Comparison of ENCODE assay signal across 22 cellular contexts in the genomic region with DNA sequence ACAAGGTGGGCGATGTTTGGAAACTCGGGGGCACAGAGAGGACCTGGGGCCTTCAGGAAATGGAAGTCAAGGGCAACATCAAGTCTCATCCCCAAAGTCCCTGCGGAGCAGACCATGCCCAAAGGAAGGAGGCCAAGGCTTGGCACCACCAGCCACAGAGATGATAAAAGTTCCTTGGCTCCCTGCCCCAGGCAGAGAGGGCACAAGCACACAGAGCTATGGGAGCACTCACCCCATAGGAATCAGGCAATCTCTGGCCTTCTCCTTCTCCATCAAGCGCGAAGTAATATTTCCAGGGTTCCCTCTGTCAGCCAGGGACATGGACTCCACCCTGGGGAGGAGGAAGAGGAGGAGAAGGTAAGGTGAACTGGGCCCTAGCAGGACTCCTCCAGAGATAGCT. TPM values are rescaled to one million over a fixed set of nuclear protein-coding genes. Genes with fewer than 3 reads are reported as not detected.
DNase-seq lines count a peak whose midpoint lies in the region; ATAC-seq and TF ChIP-seq lines count a peak whose summit lies in the region.
"Had no signal": no experiment of that assay in that cellular context is flagged by ENCODE, and none has a peak within 500 bp of the region (broad histone marks: within the 10 kb centered on the region; RNA-seq: fewer than 3 reads in every experiment).

No MANE protein-coding gene starts in this region.

- no peak overlapping the region for H4K91ac ChIP-seq in neuronal stem cell (ENCODE audit: low read depth, low read length, poor library complexity)

- H2BK12ac ChIP-seq in neuronal stem cell (ENCODE audit: low read length): no peak overlapping the region

- no peak overlapping the region for H3K14ac ChIP-seq in neuronal stem cell (ENCODE audit: low read length)

- H3K9me2 ChIP-seq in PC-3 (replicated peaks; ENCODE audit: low read length): no peaks in the 10 kb centered on the region

- no peak overlapping the region for H4K8ac ChIP-seq in neuronal stem cell (ENCODE audit: low read depth, low read length)

- H3K79me1 ChIP-seq in neuronal stem cell (ENCODE audit: low read depth, low read length): no peaks in the 10 kb centered on the region

- POLR2A ChIA-PET in PC-3 (lab: Charles Lee; ENCODE audit: unreplicated experiment): no interaction called here

- ATAC-seq in activated T-cell treated with anti-CD3 and anti-CD28 coated beads, Interleukin-2, amount 50 U/mL, for 4 hours: no peak
- no peak for ATAC-seq in PC-3
- ATAC-seq in GM21737 (IDR thresholded peaks at IDR 0.05; ENCODE audit: unreplicated experiment): no peak
- ATAC-seq: body of pancreas, gastrocnemius medialis, GM23338, natural killer cell had no signal

- no peak overlapping the region for H3K9ac ChIP-seq in neuronal stem cell (ENCODE audit: low read depth, low read length, poor library complexity)
- H3K9ac ChIP-seq in PC-3 (ENCODE audit: low read length): no peak overlapping the region

- TF ChIP-seq CTCF in left ventricle myocardium inferior (IDR thresholded peaks at IDR 0.05; ENCODE audit: borderline replicate concordance) (no peak), type B pancreatic cell (conservative IDR thresholded peaks at IDR 0.05) (no peak), PC-3 (conservative IDR thresholded peaks at IDR 0.05; ENCODE audit: low read depth, low read length) (no peak)

- H3K4me1 ChIP-seq in left ventricle myocardium inferior (peaks cover 71% of the 10 kb centered on the region), neuronal stem cell (ENCODE audit: control insufficient read depth in 2 of 2, insufficient read depth in 1 of 2, low read depth in 1 of 2, low read length in 2 of 2) (no peaks in the 10 kb centered on the region), PC-3 (ENCODE audit: insufficient read depth, low read length) (peaks cover 44% of the 10 kb centered on the region)
- H3K4me1 ChIP-seq: gastrocnemius medialis had no signal

- H3K27me3 ChIP-seq in left ventricle myocardium inferior (ENCODE audit: low read depth) (no peaks in the 10 kb centered on the region), neuronal stem cell (ENCODE audit: control insufficient read depth in 3 of 3, insufficient read depth in 3 of 3, low read depth in 1 of 3, low read length in 3 of 3) (no peaks in the 10 kb centered on the region), PC-3 (ENCODE audit: low read length) (no peaks in the 10 kb centered on the region)
- H3K27me3 ChIP-seq: body of pancreas, esophagus muscularis mucosa, gastrocnemius medialis had no signal

- H3K79me2 ChIP-seq in PC-3 (ENCODE audit: low read length): peaks cover 37% of the 10 kb centered on the region

- no TSS peak for BruUV-seq in PC-3 (replicated peaks; lab: Mats Ljungman, UMichigan)

- no peak overlapping the region for H3K27ac Mint-ChIP-seq in type B pancreatic cell
- H3K27ac Mint-ChIP-seq: activated B cell treated with CpG ODN at 0.5 μM for 24 hours; activated CD4-positive, alpha-beta memory T cell treated with anti-CD3 and anti-CD28 coated beads, Interleukin-2, amount 10 ng/mL, durations not matched to agents 7 days and 5 days; GM23338 had no signal

- peaks cover 99% of the 10 kb centered on the region for H3K36me3 ChIP-seq in left ventricle myocardium inferior
- peaks cover 53 to 97% of the 10 kb centered on the region in 2 donors for H3K36me3 ChIP-seq in neuronal stem cell (replicated peaks in 1 of 2; ENCODE audit: control insufficient read depth in 2 of 2, insufficient read depth in 2 of 2, low read length in 2 of 2)
- peaks cover 77% of the 10 kb centered on the region for H3K36me3 ChIP-seq in PC-3 (ENCODE audit: low read depth, low read length)

- no peak overlapping the region for H3K4me2 ChIP-seq in neuronal stem cell (ENCODE audit: insufficient read depth, low read length, poor library complexity, severe bottlenecking)
- no peak overlapping the region for H3K4me2 ChIP-seq in PC-3 (ENCODE audit: low read length)
- H3K4me2 ChIP-seq: GM23338 had no signal

- H3K18ac ChIP-seq in neuronal stem cell (ENCODE audit: low read length): no peak overlapping the region

- no peaks in the 10 kb centered on the region for H3K27me3 Mint-ChIP-seq in activated T-cell treated with anti-CD3 and anti-CD28 coated beads, Interleukin-2, amount 50 U/mL, for 4 hours (ENCODE audit: low read depth)
- H3K27me3 Mint-ChIP-seq in type B pancreatic cell: no peaks in the 10 kb centered on the region
- H3K27me3 Mint-ChIP-seq: activated B cell treated with CpG ODN at 0.5 μM for 24 hours; activated CD4-positive, alpha-beta memory T cell treated with anti-CD3 and anti-CD28 coated beads, Interleukin-2, amount 10 ng/mL, durations not matched to agents 7 days and 5 days had no signal

- no peak overlapping the region for H3K4me3 ChIP-seq in left ventricle myocardium inferior
- peak overlapping the region in 1 of 2 donors; percentile 10 for H3K4me3 ChIP-seq in neuronal stem cell (ENCODE audit: low read length in 2 of 2)
- H3K4me3 ChIP-seq in PC-3 (ENCODE audit: low read length): no peak overlapping the region
- H3K4me3 ChIP-seq: body of pancreas, esophagus muscularis mucosa, gastrocnemius medialis, GM23338, thoracic aorta had no signal

- no peak overlapping the region for H2BK15ac ChIP-seq in neuronal stem cell (ENCODE audit: low read length)

- no peaks in the 10 kb centered on the region for H3K9me3 Mint-ChIP-seq in activated T-cell treated with anti-CD3 and anti-CD28 coated beads, Interleukin-2, amount 50 U/mL, for 4 hours
- no peaks in the 10 kb centered on the region for H3K9me3 Mint-ChIP-seq in type B pancreatic cell
- H3K9me3 Mint-ChIP-seq: activated B cell treated with CpG ODN at 0.5 μM for 24 hours; activated CD4-positive, alpha-beta memory T cell treated with anti-CD3 and anti-CD28 coated beads, Interleukin-2, amount 10 ng/mL, durations not matched to agents 7 days and 5 days; GM23338; natural killer cell had no signal

- H3K36me3 Mint-ChIP-seq in activated T-cell treated with anti-CD3 and anti-CD28 coated beads, Interleukin-2, amount 50 U/mL, for 4 hours (ENCODE audit: insufficient read depth): peaks cover 27% of the 10 kb centered on the region
- peaks cover 30% of the 10 kb centered on the region for H3K36me3 Mint-ChIP-seq in type B pancreatic cell

- no CpG with 5 or more reads among the region's 5 CpGs for WGBS in neuronal stem cell (ENCODE audit: extremely low coverage in 2 of 2, insufficient read length in 2 of 2, insufficient replicate concordance in 1 of 2), 2 donors

- H3F3A ChIP-seq in PC-3 (ENCODE audit: low read length, unreplicated experiment): peaks cover 7% of the 10 kb centered on the region

- CTCF ChIA-PET in PC-3 (lab: Charles Lee): no interaction called here

- H2AFZ ChIP-seq in neuronal stem cell (ENCODE audit: low read length) (no peak overlapping the region), PC-3 (ENCODE audit: low read length) (no peak overlapping the region)
- H2AFZ ChIP-seq: GM23338 had no signal

- H3K27ac ChIP-seq in left ventricle myocardium inferior (replicated peaks) (peak overlapping the region; percentile 68), neuronal stem cell (replicated peaks; ENCODE audit: low read length) (no peak overlapping the region), PC-3 (ENCODE audit: low read length) (no peak overlapping the region)
- H3K27ac ChIP-seq: body of pancreas, esophagus muscularis mucosa, gastrocnemius medialis, thoracic aorta had no signal

- no peak overlapping the region for H3K4me3 Mint-ChIP-seq in activated T-cell treated with anti-CD3 and anti-CD28 coated beads, Interleukin-2, amount 50 U/mL, for 4 hours
- H3K4me3 Mint-ChIP-seq in type B pancreatic cell: no peak overlapping the region
- H3K4me3 Mint-ChIP-seq: activated B cell treated with CpG ODN at 0.5 μM for 24 hours; activated CD4-positive, alpha-beta memory T cell treated with anti-CD3 and anti-CD28 coated beads, Interleukin-2, amount 10 ng/mL, durations not matched to agents 7 days and 5 days; GM23338; natural killer cell had no signal

- no peak overlapping the region for H2AK5ac ChIP-seq in neuronal stem cell (ENCODE audit: low read depth, low read length)

- H4K20me1 ChIP-seq in PC-3 (ENCODE audit: low read length): no peaks in the 10 kb centered on the region

- no peak overlapping the region for H3K23ac ChIP-seq in neuronal stem cell (ENCODE audit: low read depth, low read length, poor library complexity)

- peak overlapping the region; percentile 10 for H2BK5ac ChIP-seq in neuronal stem cell (ENCODE audit: low read length)

- peak; percentile 9 for DNase-seq in activated T-cell treated with anti-CD3 and anti-CD28 coated beads, Interleukin-2, amount 50 U/mL, for 1 hour
- DNase-seq in activated T-cell treated with anti-CD3 and anti-CD28 coated beads, Interleukin-2, amount 50 U/mL, for 4 hours: no peak
- no peak for DNase-seq in left ventricle myocardium inferior
- no peak for DNase-seq in neuronal stem cell (ENCODE audit: low spot score)
- DNase-seq in type B pancreatic cell (ENCODE audit: extremely low spot score, unreplicated experiment): peak; percentile 27
- no peak for DNase-seq in PC-3
- DNase-seq in SKM-1 (lab: John Stamatoyannopoulos, UW; ENCODE audit: unreplicated experiment): no peak
- DNase-seq: activated B cell treated with CpG ODN at 0.5 μM for 24 hours; activated CD4-positive, alpha-beta memory T cell treated with anti-CD3 and anti-CD28 coated beads, Interleukin-2, amount 10 ng/mL, durations not matched to agents 7 days and 5 days; AML-193; gastrocnemius medialis; mesendoderm; natural killer cell; NCI-H1048; NCI-H187; NCI-H69; T1000 had no signal

- intact Hi-C loops in left ventricle myocardium inferior (cut with micrococcal nuclease) (no loop called here), PC-3 (cut with micrococcal nuclease) (no loop called here)

- no peak overlapping the region for H3K4ac ChIP-seq in neuronal stem cell (ENCODE audit: low read length)

- H3K9me3 ChIP-seq in left ventricle myocardium inferior (replicated peaks) (no peaks in the 10 kb centered on the region), neuronal stem cell (replicated peaks in 1 of 2; ENCODE audit: control insufficient read depth in 2 of 2, insufficient read depth in 1 of 2, low read depth in 1 of 2, low read length in 2 of 2) (peaks cover 0 to 2% of the 10 kb centered on the region in 2 donors), PC-3 (ENCODE audit: low read length) (no peaks in the 10 kb centered on the region)
- H3K9me3 ChIP-seq: body of pancreas, esophagus muscularis mucosa, gastrocnemius medialis, thoracic aorta had no signal

- H2BK120ac ChIP-seq in neuronal stem cell (ENCODE audit: low read depth, low read length): no peak overlapping the region

- peaks cover 8% of the 10 kb centered on the region for H3K4me1 Mint-ChIP-seq in activated T-cell treated with anti-CD3 and anti-CD28 coated beads, Interleukin-2, amount 50 U/mL, for 4 hours (ENCODE audit: low read depth)
- peaks cover 10% of the 10 kb centered on the region for H3K4me1 Mint-ChIP-seq in type B pancreatic cell (ENCODE audit: unreplicated experiment)
- H3K4me1 Mint-ChIP-seq: GM23338 had no signal

RNA-seq across cellular contexts. Expression of gene ACAA1, which starts 7.9 kb away (rescaled TPM):
- total RNA-seq in activated T-cell treated with anti-CD3 and anti-CD28 coated beads, Interleukin-2, amount 50 U/mL, for 4 hours: 10 to 100 TPM; 49.6 to 62.0 (median 60.0) TPM
- total RNA-seq in left ventricle myocardium inferior (120 TPM), type B pancreatic cell (ENCODE audit: low replicate concordance) (81.2 and 118 TPM in 2 replicates), PC-3 (2014; rRNA removed) (76.4 and 94.5 TPM in 2 replicates)
- polyA plus RNA-seq in neuronal stem cell (2013, experiment 1 of 2): 11.6 TPM
- 11.5 TPM for polyA plus RNA-seq in neuronal stem cell (2013, experiment 2 of 2)

RNA-seq across cellular contexts. Expression of gene MYD88, which starts 9.4 kb away (rescaled TPM):
- 10 to 100 TPM; 35.7 to 45.1 (median 37.7) TPM for total RNA-seq in activated T-cell treated with anti-CD3 and anti-CD28 coated beads, Interleukin-2, amount 50 U/mL, for 4 hours
- total RNA-seq in left ventricle myocardium inferior: 6.9 TPM
- polyA plus RNA-seq in neuronal stem cell (2013, experiment 1 of 2): 20.8 TPM
- polyA plus RNA-seq in neuronal stem cell (2013, experiment 2 of 2): 20.5 TPM
- 31.1 and 55.6 TPM in 2 replicates for total RNA-seq in type B pancreatic cell (ENCODE audit: low replicate concordance)
- 17.7 and 19.1 TPM in 2 replicates for total RNA-seq in PC-3 (2014; rRNA removed)

RNA-seq across cellular contexts. Expression of gene OXSR1, which starts 36.3 kb away (rescaled TPM):
- total RNA-seq in activated T-cell treated with anti-CD3 and anti-CD28 coated beads, Interleukin-2, amount 50 U/mL, for 4 hours: 10 to 100 TPM; 45.3 to 47.4 (median 45.5) TPM
- total RNA-seq in left ventricle myocardium inferior (22.9 TPM), type B pancreatic cell (ENCODE audit: low replicate concordance) (41.1 and 51.1 TPM in 2 replicates), PC-3 (2014; rRNA removed) (42.2 and 47.7 TPM in 2 replicates)
- 34.0 TPM for polyA plus RNA-seq in neuronal stem cell (2013, experiment 1 of 2)
- polyA plus RNA-seq in neuronal stem cell (2013, experiment 2 of 2): 33.5 TPM

Comparison
In these comparisons a context has a peak if more than half of its experiments do, and no peak if none do; other contexts are left out.
1. DNase-seq: peak in activated T-cell treated with anti-CD3 and anti-CD28 coated beads, Interleukin-2, amount 50 U/mL, for 1 hour (single experiment) and type B pancreatic cell (single experiment); none in activated T-cell treated with anti-CD3 and anti-CD28 coated beads, Interleukin-2, amount 50 U/mL, for 4 hours (single experiment), left ventricle myocardium inferior (single experiment), neuronal stem cell (single experiment), PC-3 (single experiment) and SKM-1 (single experiment).